Comparison of ENCODE assay signal across 22 cellular contexts in genomic region chr4:165192956-165193355, GRCh38. TPM values are rescaled to one million over a fixed set of nuclear protein-coding genes. Genes with fewer than 3 reads are reported as not detected.
DNase-seq lines count a peak whose midpoint lies in the region; ATAC-seq, FAIRE-seq and TF ChIP-seq lines count a peak whose summit lies in the region.
"Had no signal": no experiment of that assay in that cellular context is flagged by ENCODE, and none has a peak within 500 bp of the region (broad histone marks: within the 10 kb centered on the region; RNA-seq: fewer than 3 reads in every experiment).

No MANE protein-coding gene starts in this region.

- no peak overlapping the region for H3K9ac ChIP-seq in liver (ENCODE audit: low read depth in 1 of 2, low read length in 2 of 2)
- H3K9ac ChIP-seq: GM23248 had no signal

- TF ChIP-seq CTCF in dorsolateral prefrontal cortex (IDR thresholded peaks at IDR 0.05 in 54 of 56, conservative IDR thresholded peaks at IDR 0.05 in 2 of 56; ENCODE audit: low read depth in 1 of 56, partially characterized antibody in 56 of 56) (no peak), liver (IDR thresholded peaks at IDR 0.05; ENCODE audit: low read depth, low read length, missing input control) (no peak)

- intact Hi-C loops in activated T-helper 1 cell treated with anti-CD3 and anti-CD28 coated beads, Interleukin-12 subunit alpha, Interleukin-12 subunit beta, Interleukin-2, Interleukin-4 antibody, amounts not matched to agents 30 ng/mL and 10 ng/mL and 1 ng/mL, durations not matched to agents 14 hours and 24 hours and 36 hours (cut with micrococcal nuclease), result loop anchor here (1.0 kb wide), 1 partner anchor 11 kb away; no protein-coding TSS in a partner anchor
- intact Hi-C loops in dorsolateral prefrontal cortex (cut with DNase I), result no loop called here

- no peak for FAIRE-seq in GM19239 (lab: Jason Lieb, UNC)
- FAIRE-seq: A549, GM18507, H1 had no signal

- peaks cover 3 to 31% (median 22%) of the 10 kb centered on the region in 4 donors for H3K4me1 ChIP-seq in liver (ENCODE audit: control insufficient read depth in 4 of 4, insufficient read depth in 4 of 4, low read length in 3 of 4)
- H3K4me1 ChIP-seq: A549 had no signal

- no peak for TF ChIP-seq RAD21 in liver (IDR thresholded peaks at IDR 0.05)

- H3K4me3 ChIP-seq in dorsolateral prefrontal cortex (no peak overlapping the region), liver (ENCODE audit: low read depth in 1 of 3, low read length in 3 of 3) (no peak overlapping the region)
- H3K4me3 ChIP-seq: A549, GM23248 had no signal

- H3K27ac ChIP-seq in dorsolateral prefrontal cortex, result peak overlapping the region in 49 of 59 donors; percentile 2 to 84 (median 62)
- H3K27ac ChIP-seq in liver (ENCODE audit: low read depth in 1 of 2, low read length in 2 of 2), result peak overlapping the region in 1 of 2 donors; percentile 5
- H3K27ac ChIP-seq: A549, GM23248 had no signal

- no peaks in the 10 kb centered on the region for H3K27me3 ChIP-seq in dorsolateral prefrontal cortex
- no peaks in the 10 kb centered on the region for H3K27me3 ChIP-seq in liver (ENCODE audit: control insufficient read depth in 4 of 4, insufficient read depth in 4 of 4, low read length in 3 of 4)

- no peaks in the 10 kb centered on the region for H3K27me3 Mint-ChIP-seq in activated T-helper 1 cell treated with anti-CD3 and anti-CD28 coated beads, Interleukin-12 subunit alpha, Interleukin-12 subunit beta, Interleukin-2, Interleukin-4 antibody, amounts not matched to agents 30 ng/mL and 10 ng/mL and 1 ng/mL, durations not matched to agents 14 hours and 24 hours and 36 hours (ENCODE audit: insufficient read depth)
- H3K27me3 Mint-ChIP-seq: CD4-positive, alpha-beta memory T cell had no signal

- H3K4me3 Mint-ChIP-seq in activated T-helper 1 cell treated with anti-CD3 and anti-CD28 coated beads, Interleukin-12 subunit alpha, Interleukin-12 subunit beta, Interleukin-2, Interleukin-4 antibody, amounts not matched to agents 30 ng/mL and 10 ng/mL and 1 ng/mL, durations not matched to agents 14 hours and 24 hours and 36 hours, result no peak overlapping the region
- H3K4me3 Mint-ChIP-seq: CD4-positive, alpha-beta memory T cell had no signal

- no peak for ATAC-seq in activated naive CD4-positive, alpha-beta T cell treated with anti-CD3 and anti-CD28 coated beads, Interleukin-2, amount 50 U/mL, for 72 hours
- ATAC-seq in HG03354 (IDR thresholded peaks at IDR 0.05; ENCODE audit: poor library complexity, severe bottlenecking, unreplicated experiment), result no peak
- ATAC-seq: A549, HCT116 had no signal

- H3K9me3 ChIP-seq in liver (ENCODE audit: control insufficient read depth in 4 of 4, low read length in 3 of 4), result no peaks in the 10 kb centered on the region
- H3K9me3 ChIP-seq: A549 had no signal

- no peak for DNase-seq in activated naive CD4-positive, alpha-beta T cell treated with anti-CD3 and anti-CD28 coated beads, Interleukin-2, amount 50 U/mL, for 72 hours (ENCODE audit: low spot score in 2 of 2)
- no peak for DNase-seq in activated naive CD4-positive, alpha-beta T cell treated with anti-CD3 and anti-CD28 coated beads, Interleukin-2, amount 50 U/mL, for 16 hours
- DNase-seq in activated T-helper 1 cell treated with anti-CD3 and anti-CD28 coated beads, Interleukin-12 subunit alpha, Interleukin-12 subunit beta, Interleukin-2, Interleukin-4 antibody, amounts not matched to agents 30 ng/mL and 10 ng/mL and 1 ng/mL, durations not matched to agents 14 hours and 24 hours and 36 hours (ENCODE audit: low spot score), result no peak
- DNase-seq in dorsolateral prefrontal cortex (no peak), GM19239 (ENCODE audit: insufficient read length, low spot score) (no peak), Kasumi-1 (lab: John Stamatoyannopoulos, UW) (no peak)
- DNase-seq: 8988T; C1 segment of cervical spinal cord; Calu3; CD4-positive, alpha-beta memory T cell; COR-L47; DMS53; DMS79 treated with DMSO at 0.1 percent for 48 hours; GF-D8; GM23248; H7 had no signal

- H3K9me3 Mint-ChIP-seq in activated naive CD4-positive, alpha-beta T cell treated with anti-CD3 and anti-CD28 coated beads, Interleukin-2, amount 50 U/mL, for 72 hours, result peaks cover 6 to 11% of the 10 kb centered on the region in 2 donors
- H3K9me3 Mint-ChIP-seq in activated T-helper 1 cell treated with anti-CD3 and anti-CD28 coated beads, Interleukin-12 subunit alpha, Interleukin-12 subunit beta, Interleukin-2, Interleukin-4 antibody, amounts not matched to agents 30 ng/mL and 10 ng/mL and 1 ng/mL, durations not matched to agents 14 hours and 24 hours and 36 hours, result peaks cover 9% of the 10 kb centered on the region

- H3K4me1 Mint-ChIP-seq in activated T-helper 1 cell treated with anti-CD3 and anti-CD28 coated beads, Interleukin-12 subunit alpha, Interleukin-12 subunit beta, Interleukin-2, Interleukin-4 antibody, amounts not matched to agents 30 ng/mL and 10 ng/mL and 1 ng/mL, durations not matched to agents 14 hours and 24 hours and 36 hours (ENCODE audit: low read depth), result peaks cover 38% of the 10 kb centered on the region

- H3K36me3 Mint-ChIP-seq in activated naive CD4-positive, alpha-beta T cell treated with anti-CD3 and anti-CD28 coated beads, Interleukin-2, amount 50 U/mL, for 72 hours, result peaks cover 8 to 14% of the 10 kb centered on the region in 2 donors
- H3K36me3 Mint-ChIP-seq in activated T-helper 1 cell treated with anti-CD3 and anti-CD28 coated beads, Interleukin-12 subunit alpha, Interleukin-12 subunit beta, Interleukin-2, Interleukin-4 antibody, amounts not matched to agents 30 ng/mL and 10 ng/mL and 1 ng/mL, durations not matched to agents 14 hours and 24 hours and 36 hours (ENCODE audit: low read depth), result peaks cover 3% of the 10 kb centered on the region
- H3K36me3 Mint-ChIP-seq: CD4-positive, alpha-beta memory T cell had no signal

- peak overlapping the region; percentile 24 to 90 for H3K27ac Mint-ChIP-seq in activated naive CD4-positive, alpha-beta T cell treated with anti-CD3 and anti-CD28 coated beads, Interleukin-2, amount 50 U/mL, for 72 hours
- H3K27ac Mint-ChIP-seq in activated T-helper 1 cell treated with anti-CD3 and anti-CD28 coated beads, Interleukin-12 subunit alpha, Interleukin-12 subunit beta, Interleukin-2, Interleukin-4 antibody, amounts not matched to agents 30 ng/mL and 10 ng/mL and 1 ng/mL, durations not matched to agents 14 hours and 24 hours and 36 hours, result peak overlapping the region; percentile 87
- H3K27ac Mint-ChIP-seq: CD4-positive, alpha-beta memory T cell had no signal

- 42% methylated on average over 4 of the region's 4 CpGs for WGBS in liver

- H3K36me3 ChIP-seq in liver (ENCODE audit: control insufficient read depth in 4 of 4, insufficient read depth in 3 of 4, low read depth in 1 of 4, low read length in 3 of 4), result no peaks in the 10 kb centered on the region

TF ChIP-seq in liver, 16 proteins besides CTCF, POLR2A, EP300 and RAD21:
- TF ChIP-seq REST (IDR thresholded peaks at IDR 0.05) (no peak), HNF4A (conservative IDR thresholded peaks at IDR 0.05) (peak in 1 of 2 donors; percentile 28), RXRA (IDR thresholded peaks at IDR 0.05) (peak in 1 of 2 donors; percentile 6)
- TF ChIP-seq, protein P1, sequence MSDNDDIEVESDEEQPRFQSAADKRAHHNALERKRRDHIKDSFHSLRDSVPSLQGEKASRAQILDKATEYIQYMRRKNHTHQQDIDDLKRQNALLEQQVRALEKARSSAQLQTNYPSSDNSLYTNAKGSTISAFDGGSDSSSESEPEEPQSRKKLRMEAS (IDR thresholded peaks at IDR 0.05), result peak; percentile 20

RNA-seq across cellular contexts. Expression of gene KLHL2, which starts 14.4 kb away (rescaled TPM):
- 10 to 100 TPM; 32.1 to 35.1 TPM for total RNA-seq in activated naive CD4-positive, alpha-beta T cell treated with anti-CD3 and anti-CD28 coated beads, Interleukin-2, amount 50 U/mL, for 72 hours
- 38.6 and 40.6 TPM in 2 replicates for total RNA-seq in activated T-helper 1 cell treated with anti-CD3 and anti-CD28 coated beads, Interleukin-12 subunit alpha, Interleukin-12 subunit beta, Interleukin-2, Interleukin-4 antibody, amounts not matched to agents 30 ng/mL and 10 ng/mL and 1 ng/mL, durations not matched to agents 14 hours and 24 hours and 36 hours
- total RNA-seq in dorsolateral prefrontal cortex, result 100 to 1,000 TPM in 26 of 120 experiments, 10 to 100 TPM in 94; 46.9 to 127 (median 90.7) TPM
- 10 to 100 TPM in 1 of 2 donors, 1 to 10 TPM in 1; 10.0 to 37.9 TPM for total RNA-seq in liver
- polyA plus RNA-seq in liver, result 10 to 100 TPM; 11.4 to 15.8 TPM
